Comparison of ENCODE assay signal across 8 cellular contexts in genomic region chr17:8016632-8017424, GRCh38. TPM values are rescaled to one million over a fixed set of nuclear protein-coding genes. Genes with fewer than 3 reads are reported as not detected.
DNase-seq lines count a peak whose midpoint lies in the region; ATAC-seq, FAIRE-seq and TF ChIP-seq lines count a peak whose summit lies in the region.

No MANE protein-coding gene starts in this region.

- H3K9me3 Mint-ChIP-seq in Calu3 (ENCODE audit: low read depth, unreplicated experiment) (no peaks in the 10 kb centered on the region), mesothelial cell of epicardium (no peaks in the 10 kb centered on the region)
- H3K9me3 Mint-ChIP-seq in activated CD4-positive, alpha-beta memory T cell treated with anti-CD3 and anti-CD28 coated beads for 36 hours = no peaks in the 10 kb centered on the region

- no peak for TF ChIP-seq POLR2A in endothelial cell of umbilical vein (IDR thresholded peaks at IDR 0.05; ENCODE audit: low read depth, low read length)
- no peak for TF ChIP-seq POLR2A in stomach (IDR thresholded peaks at IDR 0.05)

- FAIRE-seq in endothelial cell of umbilical vein (lab: Jason Lieb, UNC) = no peak

- H3K4me1 Mint-ChIP-seq in Calu3 (ENCODE audit: low read depth, unreplicated experiment) (peaks cover 8% of the 10 kb centered on the region), mesothelial cell of epicardium (peaks cover 11% of the 10 kb centered on the region)
- peaks cover 12% of the 10 kb centered on the region for H3K4me1 Mint-ChIP-seq in activated CD4-positive, alpha-beta memory T cell treated with anti-CD3 and anti-CD28 coated beads for 36 hours (ENCODE audit: low read depth)

- 21 to 30% (median 24%) methylated on average over 11 to 12 of the region's 12 CpGs for WGBS in stomach, 5 donors

- H3K36me3 ChIP-seq in Loucy (ENCODE audit: insufficient read depth, low read length) = no peaks in the 10 kb centered on the region
- no peaks in the 10 kb centered on the region for H3K36me3 ChIP-seq in endothelial cell of umbilical vein (ENCODE audit: control insufficient read depth in 2 of 2, extremely low read depth in 1 of 2, insufficient read depth in 2 of 2, low read length in 2 of 2)
- H3K36me3 ChIP-seq in stomach = no peaks in the 10 kb centered on the region

- H3K4me3 Mint-ChIP-seq in Calu3 (ENCODE audit: low read depth, unreplicated experiment) (peak overlapping the region; percentile 72), mesothelial cell of epicardium (peak overlapping the region; percentile 76)
- peak overlapping the region; percentile 62 for H3K4me3 Mint-ChIP-seq in activated CD4-positive, alpha-beta memory T cell treated with anti-CD3 and anti-CD28 coated beads for 36 hours

- peaks cover 30% of the 10 kb centered on the region for H3K27me3 Mint-ChIP-seq in Calu3 (ENCODE audit: unreplicated experiment)
- peaks cover 8% of the 10 kb centered on the region for H3K27me3 Mint-ChIP-seq in activated CD4-positive, alpha-beta memory T cell treated with anti-CD3 and anti-CD28 coated beads for 36 hours
- peaks cover 36% of the 10 kb centered on the region for H3K27me3 Mint-ChIP-seq in mesothelial cell of epicardium (ENCODE audit: low read depth)

- no peaks in the 10 kb centered on the region for H3K9me1 ChIP-seq in endothelial cell of umbilical vein (replicated peaks; ENCODE audit: control insufficient read depth, extremely low read depth, insufficient read depth, low read length)

- dilution Hi-C loops in endothelial cell of umbilical vein (cut with MboI; ENCODE audit: extremely low pct_ligation_motif_present, low sequenced_read_pairs) = no loop called here

- no peak for ATAC-seq in HG02798 (IDR thresholded peaks at IDR 0.05; ENCODE audit: poor library complexity, unreplicated experiment)

- peaks cover 11% of the 10 kb centered on the region for H3K36me3 Mint-ChIP-seq in Calu3 (ENCODE audit: insufficient read depth, unreplicated experiment)
- no peaks in the 10 kb centered on the region for H3K36me3 Mint-ChIP-seq in activated CD4-positive, alpha-beta memory T cell treated with anti-CD3 and anti-CD28 coated beads for 36 hours
- H3K36me3 Mint-ChIP-seq in mesothelial cell of epicardium = no peaks in the 10 kb centered on the region

- H3K9me2 ChIP-seq in Loucy (replicated peaks; ENCODE audit: low read depth, low read length) = no peaks in the 10 kb centered on the region

- TF ChIP-seq EP300 in stomach (IDR thresholded peaks at IDR 0.05) = no peak

- POLR2A ChIA-PET in activated CD4-positive, alpha-beta memory T cell treated with anti-CD3 and anti-CD28 coated beads for 36 hours (lab: Charles Lee) = interaction anchor here (1.1 kb wide), 1 partner anchor 156 kb away, joined by 3 read pairs; no protein-coding TSS in a partner anchor
- POLR2A ChIA-PET in endothelial cell of umbilical vein (lab: Charles Lee) = no interaction called here

- H3K27ac ChIP-seq in endothelial cell of umbilical vein (ENCODE audit: insufficient read depth, low read depth, low read length) (no peak overlapping the region), stomach (peak overlapping the region in 4 of 5 donors; percentile 8 to 30 (median 22))

- H3K9me3 ChIP-seq in Loucy (ENCODE audit: insufficient read depth, low read depth, low read length) (no peaks in the 10 kb centered on the region), endothelial cell of umbilical vein (replicated peaks; ENCODE audit: control insufficient read depth, insufficient read depth, low read length) (no peaks in the 10 kb centered on the region), stomach (no peaks in the 10 kb centered on the region)

- H3F3A ChIP-seq in Loucy (ENCODE audit: low read depth) = no peaks in the 10 kb centered on the region

- CTCF ChIA-PET in Calu3 (lab: Charles Lee) (interaction anchor here (1.0 kb wide), 2 partner anchors 12 to 25 kb away, joined by 3 to 4 read pairs; no protein-coding TSS in a partner anchor), endothelial cell of umbilical vein (lab: Charles Lee) (interaction anchor here (0.7 to 4.5 kb wide), 9 partner anchors 8 to 84 kb away, joined by 3 to 29 read pairs (median 6); no protein-coding TSS in a partner anchor)
- CTCF ChIA-PET in activated CD4-positive, alpha-beta memory T cell treated with anti-CD3 and anti-CD28 coated beads for 36 hours (lab: Charles Lee) = interaction anchor here (0.6 to 4.5 kb wide), 16 partner anchors 8 to 246 kb away, joined by 3 to 25 read pairs (median 4); partner anchors contain the start of genes ALOXE3 and GUCY2D

- TF ChIP-seq CTCF in Calu3 (IDR thresholded peaks at IDR 0.05; ENCODE audit: unreplicated experiment) = peak; percentile 38
- TF ChIP-seq CTCF in Loucy (conservative IDR thresholded peaks at IDR 0.05; ENCODE audit: low read length) = peak; percentile 82
- TF ChIP-seq CTCF in endothelial cell of umbilical vein (IDR thresholded peaks at IDR 0.05; ENCODE audit: extremely low read depth in 1 of 2, insufficient read depth in 1 of 2, low read depth in 1 of 2, low read length in 2 of 2) = peak; percentile 55 to 69
- peak; percentile 68 for TF ChIP-seq CTCF in mesothelial cell of epicardium (IDR thresholded peaks at IDR 0.05; ENCODE audit: unreplicated experiment)
- TF ChIP-seq CTCF in stomach (IDR thresholded peaks at IDR 0.05) = peak in 5 of 7 experiments; percentile 60 to 77 (median 68)

- H3K27ac Mint-ChIP-seq in Calu3 (ENCODE audit: unreplicated experiment) = no peak overlapping the region
- H3K27ac Mint-ChIP-seq in activated CD4-positive, alpha-beta memory T cell treated with anti-CD3 and anti-CD28 coated beads for 36 hours = no peak overlapping the region
- no peak overlapping the region for H3K27ac Mint-ChIP-seq in mesothelial cell of epicardium

- H3K79me2 ChIP-seq in Loucy (ENCODE audit: insufficient read depth, low read length) (no peaks in the 10 kb centered on the region), endothelial cell of umbilical vein (ENCODE audit: control insufficient read depth, insufficient read depth, low read length) (no peaks in the 10 kb centered on the region)

- intact Hi-C loops in Calu3 (cut with micrococcal nuclease; ENCODE audit: unreplicated experiment) (no loop called here), endothelial cell of umbilical vein (cut with micrococcal nuclease) (loop anchor here (2.0 kb wide), 1 partner anchor 40 kb away; no protein-coding TSS in a partner anchor), stomach (cut with DNase I; ENCODE audit: low total_unique reads) (no loop called here)
- intact Hi-C loops in activated CD4-positive, alpha-beta memory T cell treated with anti-CD3 and anti-CD28 coated beads for 36 hours (cut with micrococcal nuclease) = loop anchor here (1.0 to 2.0 kb wide), 2 partner anchors 24 to 40 kb away; no protein-coding TSS in a partner anchor

- H3K27me3 ChIP-seq in Loucy (ENCODE audit: insufficient read depth, low read length, poor library complexity, severe bottlenecking) (no peaks in the 10 kb centered on the region), endothelial cell of umbilical vein (ENCODE audit: control insufficient read depth in 2 of 2, insufficient read depth in 2 of 2, low read length in 2 of 2) (peaks cover 6 to 22% of the 10 kb centered on the region in 2 experiments), stomach (peaks cover 0 to 57% (median 10%) of the 10 kb centered on the region in 3 donors)

- H3K4me2 ChIP-seq in Loucy (ENCODE audit: low read depth, low read length, poor library complexity, severe bottlenecking) (no peak overlapping the region), endothelial cell of umbilical vein (ENCODE audit: insufficient read depth, low read length) (no peak overlapping the region)

- peaks cover 23% of the 10 kb centered on the region for H3K4me1 ChIP-seq in Loucy (ENCODE audit: insufficient read depth, low read length, poor library complexity, severe bottlenecking)
- H3K4me1 ChIP-seq in endothelial cell of umbilical vein (ENCODE audit: control insufficient read depth, extremely low read depth, insufficient read depth, low read length) = no peaks in the 10 kb centered on the region
- H3K4me1 ChIP-seq in stomach = peaks cover 21 to 34% (median 32%) of the 10 kb centered on the region in 4 donors

- BruUV-seq in Calu3 (replicated peaks; lab: Mats Ljungman, UMichigan) = no TSS peak
- BruUV-seq in endothelial cell of umbilical vein (replicated peaks; lab: Mats Ljungman, UMichigan) = no TSS peak

- peak; percentile 12 for DNase-seq in Calu3
- peak; percentile 76 for DNase-seq in activated CD4-positive, alpha-beta memory T cell treated with anti-CD3 and anti-CD28 coated beads for 36 hours
- peak; percentile 12 for DNase-seq in endothelial cell of umbilical vein (ENCODE audit: low read depth, low spot score)
- peak in 1 of 2 experiments; percentile 57 for DNase-seq in mesothelial cell of epicardium (ENCODE audit: low spot score in 2 of 2, unreplicated experiment in 2 of 2)
- DNase-seq in stomach = peak; percentile 68
- no peak for DNase-seq in hepatic stellate cell (ENCODE audit: low spot score)

- H3K9ac ChIP-seq in Loucy (ENCODE audit: low read depth, low read length, poor library complexity, severe bottlenecking) = no peak overlapping the region
- H3K9ac ChIP-seq in endothelial cell of umbilical vein (replicated peaks; ENCODE audit: extremely low read depth, insufficient read depth, low read length) = no peak overlapping the region

- H4K20me1 ChIP-seq in Loucy (ENCODE audit: insufficient read depth, low read length, poor library complexity, severe bottlenecking) (no peaks in the 10 kb centered on the region), endothelial cell of umbilical vein (replicated peaks; ENCODE audit: control insufficient read depth, extremely low read depth, insufficient read depth, low read length) (no peaks in the 10 kb centered on the region)

- H3K4me3 ChIP-seq in Loucy (ENCODE audit: low read length, poor library complexity, severe bottlenecking) = no peak overlapping the region
- H3K4me3 ChIP-seq in endothelial cell of umbilical vein (replicated peaks in 1 of 3; ENCODE audit: insufficient read depth in 1 of 3, low read depth in 1 of 3, low read length in 3 of 3) = no peak overlapping the region
- peak overlapping the region; percentile 32 to 57 (median 47) for H3K4me3 ChIP-seq in stomach

- no peak overlapping the region for H2AFZ ChIP-seq in Loucy (ENCODE audit: low read length)
- H2AFZ ChIP-seq in endothelial cell of umbilical vein (ENCODE audit: low read depth, low read length) = no peak overlapping the region

RNA-seq across cellular contexts. Expression of gene GUCY2D, which starts 14.4 kb away (rescaled TPM):
- total RNA-seq in Calu3 (2022) = not detected in 2 replicates
- not detected for total RNA-seq in activated CD4-positive, alpha-beta memory T cell treated with anti-CD3 and anti-CD28 coated beads for 36 hours
- total RNA-seq in endothelial cell of umbilical vein = not detected in 2 replicates
- polyA plus RNA-seq in endothelial cell of umbilical vein = not detected in 2 replicates
- not detected in 2 replicates for polyA plus RNA-seq in endothelial cell of umbilical vein (2011; cell fraction: cytosol; rRNA removed)
- not detected in 2 replicates for polyA plus RNA-seq in endothelial cell of umbilical vein (2011; cell fraction: nucleus; rRNA removed)
- polyA plus RNA-seq in endothelial cell of umbilical vein (2012) = not detected in 2 replicates
- not detected in 2 replicates for polyA minus RNA-seq in endothelial cell of umbilical vein
- polyA minus RNA-seq in endothelial cell of umbilical vein (2011; cell fraction: cytosol; rRNA and poly(A)+ RNA removed) = not detected
- not detected in 2 replicates for polyA minus RNA-seq in endothelial cell of umbilical vein (2011; cell fraction: nucleus; rRNA and poly(A)+ RNA removed)
- total RNA-seq in mesothelial cell of epicardium = 0.34 to 0.75 TPM (median 0.69 TPM) in 3 replicates
- not detected for total RNA-seq in stomach
- polyA plus RNA-seq in stomach = under 1 TPM in 1 of 3 donors, not detected in 2; 0.25 TPM

RNA-seq across cellular contexts. Expression of gene ALOX15B, which starts 22.0 kb away (rescaled TPM):
- total RNA-seq in Calu3 (2022) = not detected in 2 replicates
- not detected for total RNA-seq in activated CD4-positive, alpha-beta memory T cell treated with anti-CD3 and anti-CD28 coated beads for 36 hours
- not detected in 2 replicates for total RNA-seq in endothelial cell of umbilical vein
- not detected in 2 replicates for polyA plus RNA-seq in endothelial cell of umbilical vein
- polyA plus RNA-seq in endothelial cell of umbilical vein (2011; cell fraction: cytosol; rRNA removed) = not detected in 2 replicates
- not detected in 2 replicates for polyA plus RNA-seq in endothelial cell of umbilical vein (2011; cell fraction: nucleus; rRNA removed)
- not detected in 2 replicates for polyA plus RNA-seq in endothelial cell of umbilical vein (2012)
- polyA minus RNA-seq in endothelial cell of umbilical vein = not detected in 2 replicates
- polyA minus RNA-seq in endothelial cell of umbilical vein (2011; cell fraction: cytosol; rRNA and poly(A)+ RNA removed) = not detected
- polyA minus RNA-seq in endothelial cell of umbilical vein (2011; cell fraction: nucleus; rRNA and poly(A)+ RNA removed) = not detected in 2 replicates
- 0.09 TPM in 1 of 3 replicates, not detected in the others for total RNA-seq in mesothelial cell of epicardium
- 1 to 10 TPM in 4 of 5 donors, not detected in 1; 1.5 to 7.0 (median 2.6) TPM for total RNA-seq in stomach
- 10 to 100 TPM in 1 of 3 donors, 1 to 10 TPM in 2; 2.4 to 10.5 (median 3.1) TPM for polyA plus RNA-seq in stomach

Comparison
In these comparisons a context has a peak if more than half of its experiments do, and no peak if none do; other contexts are left out.
1. H3K4me3 ChIP-seq: peak in stomach (4 of 4); none in Loucy (single experiment) and endothelial cell of umbilical vein (0 of 3).
2. intact Hi-C loops: an anchor here in activated CD4-positive, alpha-beta memory T cell treated with anti-CD3 and anti-CD28 coated beads for 36 hours (1.0 to 2.0 kb wide) and endothelial cell of umbilical vein (2.0 kb wide); none called in Calu3 and stomach.
3. Peak in every context shown above with its lines, with median percentiles within 50 percentile points of each other: H3K4me3 Mint-ChIP-seq and CTCF ChIP-seq.